Comparison of ENCODE assay signal across 1 cellular context in genomic region chr15:65837301-65838283, GRCh38.
A peak's percentile ranks its signal among the peaks of the same experiment; 100 is the strongest.
TF ChIP-seq lines count a peak whose summit lies in the region.

No MANE protein-coding gene starts in this region.

TF ChIP-seq in K562, 482 proteins besides CTCF, POLR2A, EP300 and RAD21 (continued from another document):
- no peak for TF ChIP-seq ZMIZ1 (IDR thresholded peaks at IDR 0.05; ENCODE audit: low read depth in 2 of 2, low read length in 2 of 2)
- peak; percentile 30; the same call in 1 of the 2 replicates for TF ChIP-seq KHSRP (IDR thresholded peaks at IDR 0.05)
- TF ChIP-seq NCOA4 (IDR thresholded peaks at IDR 0.05; ENCODE audit: partially characterized antibody): no peak
- TF ChIP-seq SETDB1 (IDR thresholded peaks at IDR 0.05; ENCODE audit: low read length): no peak
- TF ChIP-seq ZNF766 (CRISPR knock-in tag; conservative IDR thresholded peaks at IDR 0.05): 0 out of 2 replicates have a peak, but pooled peaks have one; percentile 55
- TF ChIP-seq FIP1L1 (IDR thresholded peaks at IDR 0.05; ENCODE audit: low read depth, low read length, poor library complexity, severe bottlenecking): no peak
- TF ChIP-seq SOX6 (IDR thresholded peaks at IDR 0.05): peak; percentile 80
- TF ChIP-seq CTCFL (IDR thresholded peaks at IDR 0.05; ENCODE audit: borderline replicate concordance, insufficient read depth, low read depth, low read length, poor library complexity, severe bottlenecking): no peak
- TF ChIP-seq NUFIP1 (IDR thresholded peaks at IDR 0.05; ENCODE audit: partially characterized antibody): no peak
- TF ChIP-seq RBBP5 (IDR thresholded peaks at IDR 0.05; ENCODE audit: borderline replicate concordance, insufficient read depth, low read length, poor library complexity, severe bottlenecking): peak; percentile 55
- no peak for TF ChIP-seq ZNF79 (CRISPR knock-in tag; IDR thresholded peaks at IDR 0.05; ENCODE audit: low read depth)
- TF ChIP-seq SREBF1 (IDR thresholded peaks at IDR 0.05; ENCODE audit: borderline replicate concordance, low read depth, low read length): no peak
- peak; percentile 60; the same call in 1 of the 2 replicates for TF ChIP-seq CTBP1 (IDR thresholded peaks at IDR 0.05; ENCODE audit: borderline replicate concordance)
- peak; percentile 34; the same call in 1 of the 2 replicates for TF ChIP-seq ATF4 (CRISPR knock-in tag; IDR thresholded peaks at IDR 0.05)
- TF ChIP-seq CREM (IDR thresholded peaks at IDR 0.05; ENCODE audit: low read depth): 0 out of 2 replicates have a peak, but pooled peaks have one; percentile 16
- TF ChIP-seq MYNN (IDR thresholded peaks at IDR 0.05): no peak
- no peak for TF ChIP-seq MYNN (CRISPR knock-in tag; IDR thresholded peaks at IDR 0.05)
- TF ChIP-seq ARNT (IDR thresholded peaks at IDR 0.05): peak; percentile 67 to 92; a peak in 3 of 4 replicates
- TF ChIP-seq RBM14 (IDR thresholded peaks at IDR 0.05; ENCODE audit: borderline replicate concordance, insufficient read depth, low read depth, low read length): no peak
- TF ChIP-seq, protein P1, sequence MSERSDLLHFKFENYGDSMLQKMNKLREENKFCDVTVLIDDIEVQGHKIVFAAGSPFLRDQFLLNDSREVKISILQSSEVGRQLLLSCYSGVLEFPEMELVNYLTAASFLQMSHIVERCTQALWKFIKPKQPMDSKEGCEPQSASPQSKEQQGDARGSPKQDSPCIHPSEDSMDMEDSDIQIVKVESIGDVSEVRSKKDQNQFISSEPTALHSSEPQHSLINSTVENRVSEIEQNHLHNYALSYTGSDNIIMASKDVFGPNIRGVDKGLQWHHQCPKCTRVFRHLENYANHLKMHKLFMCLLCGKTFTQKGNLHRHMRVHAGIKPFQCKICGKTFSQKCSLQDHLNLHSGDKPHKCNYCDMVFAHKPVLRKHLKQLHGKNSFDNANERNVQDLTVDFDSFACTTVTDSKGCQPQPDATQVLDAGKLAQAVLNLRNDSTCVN (CRISPR knock-in tag; IDR thresholded peaks at IDR 0.05): peak; percentile 88; the same call in 1 of the 2 replicates
- TF ChIP-seq, protein P2, sequence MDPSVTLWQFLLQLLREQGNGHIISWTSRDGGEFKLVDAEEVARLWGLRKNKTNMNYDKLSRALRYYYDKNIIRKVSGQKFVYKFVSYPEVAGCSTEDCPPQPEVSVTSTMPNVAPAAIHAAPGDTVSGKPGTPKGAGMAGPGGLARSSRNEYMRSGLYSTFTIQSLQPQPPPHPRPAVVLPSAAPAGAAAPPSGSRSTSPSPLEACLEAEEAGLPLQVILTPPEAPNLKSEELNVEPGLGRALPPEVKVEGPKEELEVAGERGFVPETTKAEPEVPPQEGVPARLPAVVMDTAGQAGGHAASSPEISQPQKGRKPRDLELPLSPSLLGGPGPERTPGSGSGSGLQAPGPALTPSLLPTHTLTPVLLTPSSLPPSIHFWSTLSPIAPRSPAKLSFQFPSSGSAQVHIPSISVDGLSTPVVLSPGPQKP (CRISPR knock-in tag; IDR thresholded peaks at IDR 0.05): no peak
- peak; percentile 30; the same call in 1 of the 2 replicates for TF ChIP-seq RAD51 (IDR thresholded peaks at IDR 0.05; ENCODE audit: borderline replicate concordance, low read depth)
- TF ChIP-seq PHF21A (IDR thresholded peaks at IDR 0.05; ENCODE audit: borderline replicate concordance, low read depth): peak; percentile 23; the same call in 1 of the 2 replicates
- TF ChIP-seq MAZ (CRISPR knock-in tag; conservative IDR thresholded peaks at IDR 0.05 in 1 of 2, IDR thresholded peaks at IDR 0.05 in 1 of 2): peak; percentile 67 to 82
- TF ChIP-seq BCLAF1 (IDR thresholded peaks at IDR 0.05; ENCODE audit: borderline replicate concordance in 1 of 2, control insufficient read depth in 1 of 2, low read depth in 2 of 2, low read length in 1 of 2): no peak
- TF ChIP-seq IRF2 (CRISPR knock-in tag; IDR thresholded peaks at IDR 0.05): no peak
- TF ChIP-seq HDAC3 (IDR thresholded peaks at IDR 0.05; ENCODE audit: borderline replicate concordance, partially characterized antibody): peak; percentile 23
- peak; percentile 92 for TF ChIP-seq ZNF24 (IDR thresholded peaks at IDR 0.05)
- TF ChIP-seq MTA3 (IDR thresholded peaks at IDR 0.05; ENCODE audit: borderline replicate concordance): peak; percentile 70; the same call in 1 of the 2 replicates
- peak; percentile 70; the same call in 1 of the 2 replicates for TF ChIP-seq THRB (CRISPR knock-in tag; conservative IDR thresholded peaks at IDR 0.05)
- no peak for TF ChIP-seq SIRT6 (IDR thresholded peaks at IDR 0.05; ENCODE audit: low read depth, low read length)
- no peak for TF ChIP-seq SAP30 (IDR thresholded peaks at IDR 0.05; ENCODE audit: borderline replicate concordance, insufficient read depth, low read depth, low read length, poor library complexity, severe bottlenecking)
- no peak for TF ChIP-seq ZNF212 (CRISPR knock-in tag; IDR thresholded peaks at IDR 0.05)
- no peak for TF ChIP-seq HDAC8 (tag; IDR thresholded peaks at IDR 0.05)
- TF ChIP-seq NFATC3 (IDR thresholded peaks at IDR 0.05): 0 out of 2 replicates have a peak, but pooled peaks have one; percentile 37
- TF ChIP-seq DEAF1 (CRISPR knock-in tag; IDR thresholded peaks at IDR 0.05): no peak
- TF ChIP-seq TCF3 (CRISPR knock-in tag; IDR thresholded peaks at IDR 0.05): peak; percentile 67
- TF ChIP-seq CREBBP (IDR thresholded peaks at IDR 0.05; ENCODE audit: low read depth, low read length): no peak
- peak; percentile 97 for TF ChIP-seq NBN (IDR thresholded peaks at IDR 0.05; ENCODE audit: low read depth)
- TF ChIP-seq LEF1 (IDR thresholded peaks at IDR 0.05): peak; percentile 94
- no peak for TF ChIP-seq ZFP36 (IDR thresholded peaks at IDR 0.05; ENCODE audit: low read depth, low read length, partially characterized antibody)
- TF ChIP-seq THAP7 (CRISPR knock-in tag; IDR thresholded peaks at IDR 0.05): no peak
- TF ChIP-seq FOXA3 (CRISPR knock-in tag; conservative IDR thresholded peaks at IDR 0.05 in 1 of 2, IDR thresholded peaks at IDR 0.05 in 1 of 2): 0 out of 4 replicates have a peak, but pooled peaks of 1 of the 2 experiments have one; percentile 12
- peak; percentile 71 for TF ChIP-seq CBFA2T3 (IDR thresholded peaks at IDR 0.05)
- no peak for TF ChIP-seq ZNF347 (CRISPR knock-in tag; IDR thresholded peaks at IDR 0.05; ENCODE audit: low read depth)
- peak; percentile 82 for TF ChIP-seq ZEB2 (IDR thresholded peaks at IDR 0.05)
- TF ChIP-seq ZNF586 (CRISPR knock-in tag; conservative IDR thresholded peaks at IDR 0.05): no peak
